2 cellular contexts compared by ENCODE assay signal in the genomic region with DNA sequence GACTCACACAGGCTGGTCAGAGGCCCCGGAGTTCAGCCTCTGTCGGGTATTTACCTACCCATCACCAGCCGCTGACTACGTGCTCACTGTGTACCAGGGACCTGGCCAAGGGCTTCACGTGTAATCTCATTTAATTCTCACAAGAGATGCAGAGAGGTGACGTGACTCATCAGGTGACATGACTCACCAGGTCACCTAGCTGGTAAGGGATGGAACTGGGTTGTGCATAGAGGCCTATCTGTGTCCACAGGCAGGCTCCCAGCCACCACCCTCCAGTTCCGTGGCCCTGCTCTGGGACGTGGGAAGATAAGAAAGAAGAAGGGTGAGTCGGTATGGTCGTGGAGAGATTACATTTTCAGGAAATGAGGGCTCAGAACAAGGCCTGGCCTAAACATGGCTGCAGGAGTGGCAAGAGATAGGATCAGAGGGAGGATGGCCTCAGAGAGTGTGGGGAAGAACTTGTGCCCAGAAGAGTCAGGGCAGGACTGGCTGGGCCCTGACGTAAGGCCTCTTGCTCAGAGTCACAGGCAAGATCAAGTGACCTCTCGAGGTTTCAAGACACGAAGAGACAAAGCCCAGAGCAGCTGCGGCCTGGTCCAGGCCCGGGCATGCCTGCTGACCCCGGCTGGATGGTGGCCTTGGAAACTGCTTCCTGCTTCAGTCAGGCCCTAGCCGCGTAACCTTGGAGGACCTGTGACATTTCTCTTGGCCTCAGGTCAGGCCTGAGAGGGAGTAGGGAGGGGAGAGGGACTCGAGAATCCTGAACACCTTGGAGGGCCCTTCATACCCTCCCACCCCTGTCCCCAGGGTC.
A peak's percentile ranks its signal among the peaks of the same experiment; 100 is the strongest.
TF ChIP-seq lines count a peak whose summit lies in the region.

No MANE protein-coding gene starts in this region.

TF ChIP-seq in K562, 482 proteins besides CTCF, POLR2A, EP300 and RAD21 (continued from another document and continues in another):
- TF ChIP-seq, protein P1, sequence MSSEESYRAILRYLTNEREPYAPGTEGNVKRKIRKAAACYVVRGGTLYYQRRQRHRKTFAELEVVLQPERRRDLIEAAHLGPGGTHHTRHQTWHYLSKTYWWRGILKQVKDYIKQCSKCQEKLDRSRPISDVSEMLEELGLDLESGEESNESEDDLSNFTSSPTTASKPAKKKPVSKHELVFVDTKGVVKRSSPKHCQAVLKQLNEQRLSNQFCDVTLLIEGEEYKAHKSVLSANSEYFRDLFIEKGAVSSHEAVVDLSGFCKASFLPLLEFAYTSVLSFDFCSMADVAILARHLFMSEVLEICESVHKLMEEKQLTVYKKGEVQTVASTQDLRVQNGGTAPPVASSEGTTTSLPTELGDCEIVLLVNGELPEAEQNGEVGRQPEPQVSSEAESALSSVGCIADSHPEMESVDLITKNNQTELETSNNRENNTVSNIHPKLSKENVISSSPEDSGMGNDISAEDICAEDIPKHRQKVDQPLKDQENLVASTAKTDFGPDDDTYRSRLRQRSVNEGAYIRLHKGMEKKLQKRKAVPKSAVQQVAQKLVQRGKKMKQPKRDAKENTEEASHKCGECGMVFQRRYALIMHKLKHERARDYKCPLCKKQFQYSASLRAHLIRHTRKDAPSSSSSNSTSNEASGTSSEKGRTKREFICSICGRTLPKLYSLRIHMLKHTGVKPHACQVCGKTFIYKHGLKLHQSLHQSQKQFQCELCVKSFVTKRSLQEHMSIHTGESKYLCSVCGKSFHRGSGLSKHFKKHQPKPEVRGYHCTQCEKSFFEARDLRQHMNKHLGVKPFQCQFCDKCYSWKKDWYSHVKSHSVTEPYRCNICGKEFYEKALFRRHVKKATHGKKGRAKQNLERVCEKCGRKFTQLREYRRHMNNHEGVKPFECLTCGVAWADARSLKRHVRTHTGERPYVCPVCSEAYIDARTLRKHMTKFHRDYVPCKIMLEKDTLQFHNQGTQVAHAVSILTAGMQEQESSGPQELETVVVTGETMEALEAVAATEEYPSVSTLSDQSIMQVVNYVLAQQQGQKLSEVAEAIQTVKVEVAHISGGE (CRISPR knock-in tag; IDR thresholded peaks at IDR 0.05): peak in 1 of 3 experiments; percentile 93; a peak in 2 of 6 replicates
- TF ChIP-seq ZNF561 (CRISPR knock-in tag; conservative IDR thresholded peaks at IDR 0.05) (0 out of 2 replicates have a peak, but pooled peaks have one; percentile 10), ZNF175 (CRISPR knock-in tag; IDR thresholded peaks at IDR 0.05; ENCODE audit: low read depth) (peak; percentile 99), ILK (tag; IDR thresholded peaks at IDR 0.05; ENCODE audit: borderline replicate concordance, low read depth) (peak; percentile 45; the same call in 1 of the 2 replicates), KDM1A (IDR thresholded peaks at IDR 0.05) (peak; percentile 97 to 98), TFAM (CRISPR knock-in tag; conservative IDR thresholded peaks at IDR 0.05) (no peak), MEIS2 (IDR thresholded peaks at IDR 0.05; ENCODE audit: partially characterized antibody) (peak; percentile 57), SMAD3 (CRISPR knock-in tag; conservative IDR thresholded peaks at IDR 0.05) (peak; percentile 98), ZBED1 (IDR thresholded peaks at IDR 0.05) (peak; percentile 86; the same call in 1 of the 2 replicates)
- TF ChIP-seq, protein P2, sequence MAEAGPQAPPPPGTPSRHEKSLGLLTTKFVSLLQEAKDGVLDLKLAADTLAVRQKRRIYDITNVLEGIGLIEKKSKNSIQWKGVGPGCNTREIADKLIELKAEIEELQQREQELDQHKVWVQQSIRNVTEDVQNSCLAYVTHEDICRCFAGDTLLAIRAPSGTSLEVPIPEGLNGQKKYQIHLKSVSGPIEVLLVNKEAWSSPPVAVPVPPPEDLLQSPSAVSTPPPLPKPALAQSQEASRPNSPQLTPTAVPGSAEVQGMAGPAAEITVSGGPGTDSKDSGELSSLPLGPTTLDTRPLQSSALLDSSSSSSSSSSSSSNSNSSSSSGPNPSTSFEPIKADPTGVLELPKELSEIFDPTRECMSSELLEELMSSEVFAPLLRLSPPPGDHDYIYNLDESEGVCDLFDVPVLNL (CRISPR knock-in tag; IDR thresholded peaks at IDR 0.05; ENCODE audit: low read depth): no peak
- TF ChIP-seq, protein P3, sequence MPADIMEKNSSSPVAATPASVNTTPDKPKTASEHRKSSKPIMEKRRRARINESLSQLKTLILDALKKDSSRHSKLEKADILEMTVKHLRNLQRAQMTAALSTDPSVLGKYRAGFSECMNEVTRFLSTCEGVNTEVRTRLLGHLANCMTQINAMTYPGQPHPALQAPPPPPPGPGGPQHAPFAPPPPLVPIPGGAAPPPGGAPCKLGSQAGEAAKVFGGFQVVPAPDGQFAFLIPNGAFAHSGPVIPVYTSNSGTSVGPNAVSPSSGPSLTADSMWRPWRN (IDR thresholded peaks at IDR 0.05; ENCODE audit: low read depth): peak; percentile 83
- TF ChIP-seq, protein P4, sequence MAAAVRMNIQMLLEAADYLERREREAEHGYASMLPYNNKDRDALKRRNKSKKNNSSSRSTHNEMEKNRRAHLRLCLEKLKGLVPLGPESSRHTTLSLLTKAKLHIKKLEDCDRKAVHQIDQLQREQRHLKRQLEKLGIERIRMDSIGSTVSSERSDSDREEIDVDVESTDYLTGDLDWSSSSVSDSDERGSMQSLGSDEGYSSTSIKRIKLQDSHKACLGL (CRISPR knock-in tag; IDR thresholded peaks at IDR 0.05; ENCODE audit: borderline replicate concordance, poor library complexity, severe bottlenecking): peak; percentile 83
- TF ChIP-seq, protein P5, sequence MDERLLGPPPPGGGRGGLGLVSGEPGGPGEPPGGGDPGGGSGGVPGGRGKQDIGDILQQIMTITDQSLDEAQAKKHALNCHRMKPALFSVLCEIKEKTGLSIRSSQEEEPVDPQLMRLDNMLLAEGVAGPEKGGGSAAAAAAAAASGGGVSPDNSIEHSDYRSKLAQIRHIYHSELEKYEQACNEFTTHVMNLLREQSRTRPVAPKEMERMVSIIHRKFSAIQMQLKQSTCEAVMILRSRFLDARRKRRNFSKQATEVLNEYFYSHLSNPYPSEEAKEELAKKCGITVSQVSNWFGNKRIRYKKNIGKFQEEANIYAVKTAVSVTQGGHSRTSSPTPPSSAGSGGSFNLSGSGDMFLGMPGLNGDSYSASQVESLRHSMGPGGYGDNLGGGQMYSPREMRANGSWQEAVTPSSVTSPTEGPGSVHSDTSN (CRISPR knock-in tag; IDR thresholded peaks at IDR 0.05; ENCODE audit: low read depth): no peak
- TF ChIP-seq, protein P5 (tag; conservative IDR thresholded peaks at IDR 0.05; ENCODE audit: low read depth): peak; percentile 64; the same call in 1 of the 2 replicates

TF ChIP-seq in HepG2, 621 proteins besides CTCF, POLR2A, EP300 and RAD21 (continued from another document):
- TF ChIP-seq ZNF644 (CRISPR knock-in tag; IDR thresholded peaks at IDR 0.05; ENCODE audit: low read depth) (0 out of 2 replicates have a peak, but pooled peaks have one; percentile 27), ZNF724P (CRISPR knock-in tag; IDR thresholded peaks at IDR 0.05; ENCODE audit: borderline replicate concordance) (no peak), DPF2 (CRISPR knock-in tag; IDR thresholded peaks at IDR 0.05; ENCODE audit: borderline replicate concordance, low read depth) (peak; percentile 30; the same call in 1 of the 2 replicates), U2AF2 (IDR thresholded peaks at IDR 0.05; ENCODE audit: low read depth, low read length) (no peak), ZC3H13 (CRISPR knock-in tag; IDR thresholded peaks at IDR 0.05) (peak; percentile 75), KAT7 (CRISPR knock-in tag; IDR thresholded peaks at IDR 0.05; ENCODE audit: borderline replicate concordance) (0 out of 2 replicates have a peak, but pooled peaks have one; percentile 43), GABPA (IDR thresholded peaks at IDR 0.05; ENCODE audit: low read depth, low read length) (no peak), GABPA (CRISPR knock-in tag; IDR thresholded peaks at IDR 0.05; ENCODE audit: low read depth) (peak; percentile 19; the same call in 1 of the 2 replicates), NFIC (IDR thresholded peaks at IDR 0.05; ENCODE audit: low read length) (no peak)
